8 cellular contexts compared by ENCODE assay signal in the genomic region with DNA sequence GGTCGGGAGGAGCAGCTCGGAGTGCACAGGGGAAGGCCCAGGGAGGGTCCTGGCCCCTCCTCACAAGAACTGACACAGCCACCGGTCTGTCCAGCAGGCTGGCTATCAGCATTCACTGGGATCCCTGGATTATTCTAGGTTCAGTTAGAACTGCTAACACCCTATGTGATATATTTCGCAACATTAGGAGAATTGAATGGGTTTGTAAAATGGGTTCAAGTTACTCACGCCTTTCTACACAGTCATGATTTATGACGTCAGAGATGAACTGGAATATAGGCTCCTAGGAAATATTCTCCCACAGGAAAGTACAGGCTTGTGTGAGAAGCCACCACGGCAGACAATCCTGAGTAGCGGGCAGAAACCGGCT. TPM values are rescaled to one million over a fixed set of nuclear protein-coding genes. Genes with fewer than 3 reads are reported as not detected.
DNase-seq lines count a peak whose midpoint lies in the region; ATAC-seq, FAIRE-seq and TF ChIP-seq lines count a peak whose summit lies in the region.

No MANE protein-coding gene starts in this region.

- CTCF ChIA-PET in AG04449 (lab: Yijun Ruan, JAX), result interaction anchor here (1.2 to 9.2 kb wide), 4 partner anchors 9 to 119 kb away, joined by 3 to 87 read pairs (median 20); no protein-coding TSS in a partner anchor

- H3K9me3 ChIP-seq in astrocyte (ENCODE audit: insufficient read depth, low read depth, low read length) (no peaks in the 10 kb centered on the region), mesodermal cell (ENCODE audit: control insufficient read depth, low read length) (no peaks in the 10 kb centered on the region)

- H3K9ac ChIP-seq in astrocyte (ENCODE audit: low read length), result peak overlapping the region; percentile 79

- DNase-seq in AG04449 (ENCODE audit: low read depth, low spot score) (no peak), HFF-Myc (ENCODE audit: extremely low read depth, low read depth) (no peak), astrocyte (ENCODE audit: low read depth) (no peak), OCI-M2 (lab: John Stamatoyannopoulos, UW; ENCODE audit: unreplicated experiment) (no peak), ACHN (no peak)
- no peak for DNase-seq in effector CD8-positive, alpha-beta T cell (lab: John Stamatoyannopoulos, UW)

- TF ChIP-seq CTCF in AG04449 (IDR thresholded peaks at IDR 0.05; ENCODE audit: insufficient read depth, low read length, missing control alignments) (no peak), HFF-Myc (IDR thresholded peaks at IDR 0.05; ENCODE audit: low read depth, low read length, missing control alignments) (no peak), astrocyte (IDR thresholded peaks at IDR 0.05; ENCODE audit: insufficient read depth, low read depth, low read length) (no peak)

- H4K20me1 ChIP-seq in astrocyte (ENCODE audit: insufficient read depth, low read length), result peaks cover 4% of the 10 kb centered on the region

- H3K36me3 ChIP-seq in astrocyte (ENCODE audit: insufficient read depth, low read length) (no peaks in the 10 kb centered on the region), mesodermal cell (ENCODE audit: control insufficient read depth, insufficient read depth, low read length) (no peaks in the 10 kb centered on the region)

- H3K4me3 ChIP-seq in AG04449 (ENCODE audit: low read depth, low read length) (peak overlapping the region; percentile 77), HFF-Myc (replicated peaks; ENCODE audit: low read depth, low read length) (peak overlapping the region; percentile 77), astrocyte (ENCODE audit: insufficient read depth, low read depth, low read length) (peak overlapping the region; percentile 77), mesodermal cell (ENCODE audit: extremely low read depth, insufficient read depth, low read length, poor library complexity, severe bottlenecking) (peak overlapping the region; percentile 59)

- peaks cover 12% of the 10 kb centered on the region for H3K4me1 ChIP-seq in astrocyte (ENCODE audit: insufficient read depth, low read length)
- no peaks in the 10 kb centered on the region for H3K4me1 ChIP-seq in mesodermal cell (ENCODE audit: control insufficient read depth, insufficient read depth, low read length, poor library complexity, severe bottlenecking)

- no peaks in the 10 kb centered on the region for H3K9me3 Mint-ChIP-seq in astrocyte (ENCODE audit: unreplicated experiment)

- H3K36me3 Mint-ChIP-seq in astrocyte (ENCODE audit: low read depth, unreplicated experiment), result no peaks in the 10 kb centered on the region

- ATAC-seq in HG02623 (IDR thresholded peaks at IDR 0.05; ENCODE audit: unreplicated experiment), result no peak

- peaks cover 24% of the 10 kb centered on the region for H3K27me3 ChIP-seq in astrocyte (ENCODE audit: insufficient read depth, low read length)

- 56 to 66% methylated on average over 7 to 9 of the region's 9 CpGs for WGBS in mesodermal cell (ENCODE audit: insufficient coverage in 2 of 2), 2 experiments

- peak overlapping the region; percentile 93 for H3K4me3 Mint-ChIP-seq in astrocyte (ENCODE audit: unreplicated experiment)

- no peak overlapping the region for H3K27ac ChIP-seq in astrocyte (ENCODE audit: low read depth, low read length)
- no peak overlapping the region for H3K27ac ChIP-seq in mesodermal cell (ENCODE audit: low read depth, low read length, severe bottlenecking)

- peaks cover 42% of the 10 kb centered on the region for H3K27me3 Mint-ChIP-seq in astrocyte (ENCODE audit: low read depth, unreplicated experiment)

- H2AFZ ChIP-seq in astrocyte (ENCODE audit: low read depth, low read length), result peak overlapping the region; percentile 97

- POLR2A ChIA-PET in AG04449 (lab: Yijun Ruan, JAX), result interaction anchor here (0.9 kb wide), 1 partner anchor 14 kb away, joined by 3 read pairs; no protein-coding TSS in a partner anchor

- no peaks in the 10 kb centered on the region for H3K4me1 Mint-ChIP-seq in astrocyte (ENCODE audit: low read depth, unreplicated experiment)

- no peaks in the 10 kb centered on the region for H3K79me2 ChIP-seq in astrocyte (ENCODE audit: insufficient read depth, low read length)

- H3K27ac Mint-ChIP-seq in astrocyte (ENCODE audit: unreplicated experiment), result no peak overlapping the region

- in situ Hi-C loops in ACHN (cut with HindIII; ENCODE audit: low pct_ligation_motif_present, low pct_unique_long_range_greater_than_20kb, low sequenced_read_pairs), result no loop called here

- no peak for FAIRE-seq in astrocyte (lab: Jason Lieb, UNC)

- H3K4me2 ChIP-seq in astrocyte (ENCODE audit: low read length), result peak overlapping the region; percentile 99

RNA-seq across cellular contexts. Expression of a gene that starts 1.0 kb away (rescaled TPM):
- total RNA-seq in astrocyte, result 0.75 and 0.86 TPM in 2 replicates
- 0.70 TPM for polyA plus RNA-seq in mesodermal cell (2013, experiment 1 of 2)
- polyA plus RNA-seq in mesodermal cell (2013, experiment 2 of 2), result 0.35 TPM
